29 cellular contexts compared by ENCODE assay signal in genomic region chr16:74846714-74847113, GRCh38.
"Had no signal": no experiment of that assay in that cellular context is flagged by ENCODE, and none has a peak within 500 bp of the region (broad histone marks: within the 10 kb centered on the region; RNA-seq: fewer than 3 reads in every experiment).

No MANE protein-coding gene starts in this region.

- H3K27me3 ChIP-seq: adrenal gland, body of pancreas, breast epithelium, MG63, SJCRH30 had no signal

- ATAC-seq: activated CD4-positive, alpha-beta T cell treated with anti-CD3 and anti-CD28 coated beads for 36 hours; activated CD4-positive, CD25-positive, alpha-beta regulatory T cell treated with anti-CD3 and anti-CD28 coated beads, Interleukin-2, amount 50 U/mL, for 24 hours; activated CD8-positive, alpha-beta T cell treated with anti-CD3 and anti-CD28 coated beads, Interleukin-2, amount 10 ng/mL, durations not matched to agents 7 days and 5 days; activated naive CD4-positive, alpha-beta T cell treated with anti-CD3 and anti-CD28 coated beads, Interleukin-2, amount 50 U/mL, for 72 hours; activated T-cell treated with anti-CD3 and anti-CD28 coated beads, Interleukin-2, amount 50 U/mL, for 4 hours; body of pancreas; Right ventricle myocardium inferior; WTC11 had no signal

- H3K4me3 ChIP-seq: adrenal gland, body of pancreas, breast epithelium, MG63, PC-9, SJCRH30, SK-N-MC had no signal

- H3K4me2 ChIP-seq: PC-9 had no signal

- DNase-seq: activated CD4-positive, alpha-beta T cell treated with anti-CD3 and anti-CD28 coated beads for 36 hours; activated CD4-positive, alpha-beta T cell treated with anti-CD3 and anti-CD28 coated beads, Interleukin-2, amount 10 ng/mL, durations not matched to agents 7 days and 5 days; activated CD4-positive, alpha-beta T cell treated with anti-CD3 and anti-CD28 coated beads, Interleukin-2, amount 50 U/mL, for 48 hours; activated CD8-positive, alpha-beta T cell treated with anti-CD3 and anti-CD28 coated beads, Interleukin-2, amount 10 ng/mL, durations not matched to agents 7 days and 5 days; activated gamma-delta T cell treated with Interleukin-2 at 50 U/mL for 16 hours; activated naive CD4-positive, alpha-beta T cell treated with anti-CD3 and anti-CD28 coated beads for 36 hours; activated T-cell treated with anti-CD3 and anti-CD28 coated beads, Interleukin-2, amount 50 U/mL, for 4 hours; adrenal gland; body of pancreas; caudate nucleus; cerebellar nuclear complex; MG63; NCI-H1048; NCI-H1105 treated with DMSO at 0.1 percent for 48 hours; NCI-H1436; NCI-H1694 treated with DMSO at 0.1 percent for 48 hours; NCI-H2029; NCI-H345; NCI-H524 treated with DMSO at 0.1 percent for 48 hours; NK-92 treated with Interleukin-12 subunit alpha and Interleukin-12 subunit beta, amount 100 ng/mL, for 24 hours; PC-9; SJCRH30 had no signal

- H3K27ac ChIP-seq: adrenal gland, body of pancreas, breast epithelium, PC-9, RWPE1, SJCRH30, SK-N-MC had no signal

- H3K4me1 ChIP-seq: adrenal gland, body of pancreas, breast epithelium, SJCRH30 had no signal

- H2AFZ ChIP-seq: PC-9 had no signal

- H3K36me3 ChIP-seq: adrenal gland, breast epithelium, MG63, SJCRH30 had no signal

- H3K9me3 ChIP-seq: adrenal gland, body of pancreas, breast epithelium, MG63, SJCRH30 had no signal
